ENCODE assay signal across 1 cellular context in genomic region chrX:48972214-48973164, GRCh38.
TF ChIP-seq lines count a peak whose summit lies in the region.

No MANE protein-coding gene starts in this region.

TF ChIP-seq in HepG2, 621 proteins besides CTCF, POLR2A, EP300 and RAD21:
- TF ChIP-seq ZBTB37 (CRISPR knock-in tag; IDR thresholded peaks at IDR 0.05), result no peak
- peak; percentile 37 for TF ChIP-seq STAG1 (CRISPR knock-in tag; IDR thresholded peaks at IDR 0.05)
- TF ChIP-seq ZFP37 (CRISPR knock-in tag; IDR thresholded peaks at IDR 0.05; ENCODE audit: borderline replicate concordance), result no peak
- no peak for TF ChIP-seq ARHGAP35 (CRISPR knock-in tag; IDR thresholded peaks at IDR 0.05; ENCODE audit: borderline replicate concordance)
- peak; percentile 41 for TF ChIP-seq SMC3 (IDR thresholded peaks at IDR 0.05; ENCODE audit: low read length)
- TF ChIP-seq, protein P1, sequence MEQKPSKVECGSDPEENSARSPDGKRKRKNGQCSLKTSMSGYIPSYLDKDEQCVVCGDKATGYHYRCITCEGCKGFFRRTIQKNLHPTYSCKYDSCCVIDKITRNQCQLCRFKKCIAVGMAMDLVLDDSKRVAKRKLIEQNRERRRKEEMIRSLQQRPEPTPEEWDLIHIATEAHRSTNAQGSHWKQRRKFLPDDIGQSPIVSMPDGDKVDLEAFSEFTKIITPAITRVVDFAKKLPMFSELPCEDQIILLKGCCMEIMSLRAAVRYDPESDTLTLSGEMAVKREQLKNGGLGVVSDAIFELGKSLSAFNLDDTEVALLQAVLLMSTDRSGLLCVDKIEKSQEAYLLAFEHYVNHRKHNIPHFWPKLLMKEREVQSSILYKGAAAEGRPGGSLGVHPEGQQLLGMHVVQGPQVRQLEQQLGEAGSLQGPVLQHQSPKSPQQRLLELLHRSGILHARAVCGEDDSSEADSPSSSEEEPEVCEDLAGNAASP (CRISPR knock-in tag; IDR thresholded peaks at IDR 0.05; ENCODE audit: borderline replicate concordance), result no peak
- TF ChIP-seq ZNF253 (CRISPR knock-in tag; IDR thresholded peaks at IDR 0.05; ENCODE audit: borderline replicate concordance), result no peak
- TF ChIP-seq CEBPG (CRISPR knock-in tag; IDR thresholded peaks at IDR 0.05), result no peak
- TF ChIP-seq HNF4G (IDR thresholded peaks at IDR 0.05; ENCODE audit: borderline replicate concordance, low read depth, low read length), result no peak
- TF ChIP-seq HNF4G (CRISPR knock-in tag; IDR thresholded peaks at IDR 0.05; ENCODE audit: borderline replicate concordance, low read depth), result no peak
- no peak for TF ChIP-seq SRSF1 (optimal IDR thresholded peaks at IDR 0.05; ENCODE audit: low read depth, low read length)
- TF ChIP-seq ATRX (CRISPR knock-in tag; IDR thresholded peaks at IDR 0.05; ENCODE audit: borderline replicate concordance), result no peak
- no peak for TF ChIP-seq MED8 (CRISPR knock-in tag; IDR thresholded peaks at IDR 0.05; ENCODE audit: insufficient replicate concordance)
- TF ChIP-seq CEBPB (IDR thresholded peaks at IDR 0.05; ENCODE audit: borderline replicate concordance, low read depth, low read length), result no peak
- TF ChIP-seq JARID2 (CRISPR knock-in tag; IDR thresholded peaks at IDR 0.05; ENCODE audit: insufficient replicate concordance), result no peak
- TF ChIP-seq CBX2 (IDR thresholded peaks at IDR 0.05; ENCODE audit: low read depth, low read length), result no peak
- TF ChIP-seq CBX2 (CRISPR knock-in tag; IDR thresholded peaks at IDR 0.05; ENCODE audit: low read depth), result no peak
- TF ChIP-seq SP5 (CRISPR knock-in tag; IDR thresholded peaks at IDR 0.05; ENCODE audit: borderline replicate concordance, low read depth), result no peak
- TF ChIP-seq HOXA5 (CRISPR knock-in tag; IDR thresholded peaks at IDR 0.05), result 0 out of 2 replicates have a peak, but pooled peaks have one; percentile 37
- TF ChIP-seq, protein P2, sequence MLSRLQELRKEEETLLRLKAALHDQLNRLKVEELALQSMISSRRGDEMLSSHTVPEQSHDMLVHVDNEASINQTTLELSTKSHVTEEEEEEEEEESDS (CRISPR knock-in tag; IDR thresholded peaks at IDR 0.05; ENCODE audit: borderline replicate concordance), result no peak
- no peak for TF ChIP-seq MEIS2 (CRISPR knock-in tag; IDR thresholded peaks at IDR 0.05)
- TF ChIP-seq, protein P3, sequence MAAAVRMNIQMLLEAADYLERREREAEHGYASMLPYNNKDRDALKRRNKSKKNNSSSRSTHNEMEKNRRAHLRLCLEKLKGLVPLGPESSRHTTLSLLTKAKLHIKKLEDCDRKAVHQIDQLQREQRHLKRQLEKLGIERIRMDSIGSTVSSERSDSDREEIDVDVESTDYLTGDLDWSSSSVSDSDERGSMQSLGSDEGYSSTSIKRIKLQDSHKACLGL (CRISPR knock-in tag; IDR thresholded peaks at IDR 0.05), result no peak
